Comparison of ENCODE assay signal across 7 cellular contexts in the genomic region with DNA sequence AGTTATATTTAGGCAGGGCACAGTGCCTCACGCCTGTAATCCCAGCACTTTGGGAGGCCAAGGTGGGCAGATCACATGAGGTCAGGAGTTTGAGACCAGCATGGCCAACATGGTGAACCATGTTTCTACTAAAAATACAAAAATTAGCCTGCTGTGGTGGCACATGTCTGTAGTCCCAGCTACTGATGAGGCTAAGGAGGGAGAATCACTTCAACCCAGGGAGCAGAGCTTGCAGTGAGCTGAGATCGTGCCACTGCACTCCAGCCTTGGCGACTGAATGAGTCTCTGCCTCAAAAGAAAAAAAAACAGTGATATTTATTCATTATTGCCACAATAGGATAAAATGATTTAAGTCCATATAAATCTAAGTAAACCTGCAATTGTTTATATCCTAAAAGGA.
DNase-seq lines count a peak whose midpoint lies in the region; ATAC-seq lines count a peak whose summit lies in the region.
"Not testable (repeated sequence)": the region's sequence is repeated elsewhere in the genome, so short reads cannot be mapped to it uniquely, and the experiment has no call there.

No MANE protein-coding gene starts in this region.

- ATAC-seq in GM18517 (IDR thresholded peaks at IDR 0.05; ENCODE audit: unreplicated experiment): peak; percentile 22
- ATAC-seq in GM19395 (IDR thresholded peaks at IDR 0.05; ENCODE audit: unreplicated experiment): peak; percentile 46
- ATAC-seq in GM21528 (IDR thresholded peaks at IDR 0.05; ENCODE audit: low FRiP score, unreplicated experiment): peak; percentile 38
- ATAC-seq in HG02763 (IDR thresholded peaks at IDR 0.05; ENCODE audit: unreplicated experiment): peak; percentile 31
- peak; percentile 37 for ATAC-seq in HG03066 (IDR thresholded peaks at IDR 0.05; ENCODE audit: low read depth, unreplicated experiment)
- peak; percentile 12 for ATAC-seq in HG03442 (IDR thresholded peaks at IDR 0.05; ENCODE audit: unreplicated experiment)

- H3K36me3 Mint-ChIP-seq in T-helper 2 cell treated with Interferon-gamma antibody and Interleukin-4, amounts not matched to agents 5 μg/mL and 100 μg/mL, for 36 hours (ENCODE audit: low read depth): not testable (repeated sequence)

- DNase-seq in T-helper 2 cell treated with Interferon-gamma antibody and Interleukin-4, amounts not matched to agents 5 μg/mL and 100 μg/mL, for 36 hours (ENCODE audit: low spot score): not testable (repeated sequence)

- H3K27ac Mint-ChIP-seq in T-helper 2 cell treated with Interferon-gamma antibody and Interleukin-4, amounts not matched to agents 5 μg/mL and 100 μg/mL, for 36 hours: peak overlapping the region; percentile 31

- peaks cover 27% of the 10 kb centered on the region for H3K27me3 Mint-ChIP-seq in T-helper 2 cell treated with Interferon-gamma antibody and Interleukin-4, amounts not matched to agents 5 μg/mL and 100 μg/mL, for 36 hours (ENCODE audit: low read depth)

- H3K9me3 Mint-ChIP-seq in T-helper 2 cell treated with Interferon-gamma antibody and Interleukin-4, amounts not matched to agents 5 μg/mL and 100 μg/mL, for 36 hours: peaks cover 24% of the 10 kb centered on the region

- H3K4me1 Mint-ChIP-seq in T-helper 2 cell treated with Interferon-gamma antibody and Interleukin-4, amounts not matched to agents 5 μg/mL and 100 μg/mL, for 36 hours (ENCODE audit: low read depth): peaks cover 16% of the 10 kb centered on the region

- peak overlapping the region; percentile 62 for H3K4me3 Mint-ChIP-seq in T-helper 2 cell treated with Interferon-gamma antibody and Interleukin-4, amounts not matched to agents 5 μg/mL and 100 μg/mL, for 36 hours
